In genomic region chr1:13965770-13966398, GRCh38 we compare ENCODE assay signal across 8 cellular contexts.
DNase-seq lines count a peak whose midpoint lies in the region; ATAC-seq and TF ChIP-seq lines count a peak whose summit lies in the region.

No MANE protein-coding gene starts in this region.

- no peaks in the 10 kb centered on the region; the same call in 1 of the 2 replicates for H3K4me1 Mint-ChIP-seq in WTC11

- H3K27me3 ChIP-seq in right cardiac atrium (ENCODE audit: control insufficient read depth, insufficient read depth), result no peaks in the 10 kb centered on the region

- 29% methylated on average over 8 of the region's 8 CpGs for WGBS in right cardiac atrium

- no peak overlapping the region for H3K4me3 Mint-ChIP-seq in WTC11

- H3K27ac Mint-ChIP-seq in WTC11, result no peak overlapping the region

- POLR2A ChIA-PET in WTC11 (lab: Charles Lee), result no interaction called here

- H3K27ac ChIP-seq in right cardiac atrium (ENCODE audit: low read length), result no peak overlapping the region

- ATAC-seq in WTC11 (peak; percentile 99), right cardiac atrium (peak; percentile 81 to 83), GM18505 (IDR thresholded peaks at IDR 0.05; ENCODE audit: unreplicated experiment) (no peak)
- ATAC-seq in stimulated activated naive CD8-positive, alpha-beta T cell treated with anti-CD3 and anti-CD28 coated beads, Interleukin-15, Interleukin-2, amounts not matched to agents 100 U/mL and 50 U/mL, for 24 hours, result no peak

- TF ChIP-seq POLR2A in GM18505 (IDR thresholded peaks at IDR 0.05; ENCODE audit: borderline replicate concordance, extremely low read depth, insufficient read depth, insufficient read length), result no peak

- DNase-seq in NCI-H1436 (lab: John Stamatoyannopoulos, UW) (peak; percentile 68), WTC11 (ENCODE audit: low spot score) (peak; percentile 74), right cardiac atrium (peak; percentile 67 to 80 (median 75)), skeletal muscle cell (ENCODE audit: low read depth) (peak; percentile 23)
- DNase-seq in stimulated activated naive CD8-positive, alpha-beta T cell treated with anti-CD3 and anti-CD28 coated beads, Interleukin-15, Interleukin-2, amounts not matched to agents 100 U/mL and 50 U/mL, for 24 hours, result no peak
- no peak for DNase-seq in activated CD4-positive, alpha-beta T cell treated with anti-CD3 and anti-CD28 coated beads, Interleukin-2, amount 50 U/mL, for 48 hours

- CTCF ChIA-PET in WTC11 (lab: Charles Lee), result interaction anchor here (0.5 to 1.7 kb wide), 51 partner anchors 10 to 1768 kb away, joined by 3 to 28 read pairs (median 4); no protein-coding TSS in a partner anchor

- H3K36me3 Mint-ChIP-seq in WTC11, result peaks cover 2% of the 10 kb centered on the region

- peaks cover 25% of the 10 kb centered on the region for H3K9me3 Mint-ChIP-seq in WTC11

- H3K4me1 ChIP-seq in right cardiac atrium (ENCODE audit: control insufficient read depth, insufficient read depth, low read length), result no peaks in the 10 kb centered on the region

- H3K9me3 ChIP-seq in right cardiac atrium (ENCODE audit: control insufficient read depth, low read length), result peaks cover 1% of the 10 kb centered on the region

- TF ChIP-seq CTCF in GM12872 (IDR thresholded peaks at IDR 0.05; ENCODE audit: insufficient read depth, low read depth, low read length) (peak; percentile 22; the same call in 2 of the 3 replicates), WTC11 (IDR thresholded peaks at IDR 0.05) (peak; percentile 28; the same call in 1 of the 2 replicates)

- H3K4me3 ChIP-seq in right cardiac atrium (ENCODE audit: low read length) (no peak overlapping the region), skeletal muscle cell (ENCODE audit: low read depth, low read length) (no peak overlapping the region)

- H3K27me3 Mint-ChIP-seq in WTC11 (ENCODE audit: low read depth), result peaks cover 33% of the 10 kb centered on the region

- intact Hi-C loops in right cardiac atrium (cut with DNase I), result loop anchor here in 2 of 4 donors (5.0 to 10.0 kb wide), 2 partner anchors 1079 to 1081 kb away; no protein-coding TSS in a partner anchor

TF ChIP-seq in WTC11, 78 proteins besides CTCF, POLR2A, EP300 and RAD21:
- TF ChIP-seq ZNF263 (CRISPR knock-in tag; IDR thresholded peaks at IDR 0.05; ENCODE audit: low read depth) (peak; percentile 79; the same call in 1 of the 2 replicates), E2F4 (CRISPR knock-in tag; IDR thresholded peaks at IDR 0.05; ENCODE audit: borderline replicate concordance, low read depth) (no peak), ATF3 (CRISPR knock-in tag; conservative IDR thresholded peaks at IDR 0.05) (no peak), E2F1 (CRISPR knock-in tag; IDR thresholded peaks at IDR 0.05) (no peak)

Comparison
In these comparisons a context has a peak if more than half of its experiments do, and no peak if none do; other contexts are left out.
1. DNase-seq: peak in NCI-H1436 (single experiment), WTC11 (single experiment), right cardiac atrium (3 of 3) and skeletal muscle cell (single experiment); none in stimulated activated naive CD8-positive, alpha-beta T cell treated with anti-CD3 and anti-CD28 coated beads, Interleukin-15, Interleukin-2, amounts not matched to agents 100 U/mL and 50 U/mL, for 24 hours (single experiment) and activated CD4-positive, alpha-beta T cell treated with anti-CD3 and anti-CD28 coated beads, Interleukin-2, amount 50 U/mL, for 48 hours (0 of 2).
2. ATAC-seq: peak in WTC11 (single experiment) and right cardiac atrium (2 of 2); none in stimulated activated naive CD8-positive, alpha-beta T cell treated with anti-CD3 and anti-CD28 coated beads, Interleukin-15, Interleukin-2, amounts not matched to agents 100 U/mL and 50 U/mL, for 24 hours (single experiment) and GM18505 (single experiment).